In the genomic region with DNA sequence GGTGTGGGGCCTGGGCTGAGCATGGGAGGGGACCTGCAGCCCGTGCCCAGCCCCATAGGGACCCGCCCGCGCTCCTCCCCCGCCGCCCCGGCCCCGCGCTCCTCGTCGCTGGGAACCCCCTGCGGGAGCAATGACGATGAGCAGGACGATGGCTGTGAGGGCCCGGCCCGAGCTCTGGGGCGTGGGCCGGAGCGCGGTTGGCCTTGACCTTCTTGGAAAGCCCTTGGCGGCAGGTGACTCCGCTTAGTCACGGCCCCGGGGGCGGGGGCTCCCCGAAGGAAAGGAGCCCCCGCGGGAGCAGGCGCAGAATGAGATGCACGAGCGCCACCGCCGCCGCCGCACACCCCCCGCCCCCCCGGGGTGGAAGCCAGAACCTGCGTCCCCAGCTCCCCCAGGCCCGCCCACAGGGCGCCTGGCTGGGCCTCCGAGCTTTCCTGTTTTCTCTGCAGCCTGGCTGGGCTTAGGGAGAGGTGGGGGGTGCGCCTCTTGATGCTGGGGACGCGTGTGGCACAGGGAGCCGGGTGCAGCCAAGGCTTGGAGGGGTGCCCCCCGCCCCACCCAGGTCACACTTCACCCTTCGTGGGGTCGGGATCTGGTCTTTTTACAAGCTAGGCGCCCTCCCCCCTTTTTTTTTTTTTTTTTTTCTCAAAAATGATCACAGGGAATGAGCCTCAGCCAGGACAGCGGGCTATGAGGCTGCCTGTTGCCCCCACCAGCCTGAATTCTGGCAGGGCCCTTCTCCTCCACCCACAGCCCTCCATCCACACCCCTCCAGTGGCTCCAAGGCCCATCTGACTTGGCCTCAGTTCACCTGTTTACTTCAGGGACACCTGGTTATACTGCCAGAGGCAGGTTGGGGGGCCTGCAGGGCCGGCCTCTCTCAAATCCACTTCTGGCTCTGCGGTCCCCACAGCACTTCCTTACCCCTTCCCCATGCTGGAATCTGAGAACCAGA, we compare ENCODE assay signal across 1 cellular context.
TF ChIP-seq lines count a peak whose summit lies in the region.

No MANE protein-coding gene starts in this region.

TF ChIP-seq in HepG2, 621 proteins besides CTCF, POLR2A, EP300 and RAD21 (continued from another document and continues in another):
- TF ChIP-seq, protein P1, sequence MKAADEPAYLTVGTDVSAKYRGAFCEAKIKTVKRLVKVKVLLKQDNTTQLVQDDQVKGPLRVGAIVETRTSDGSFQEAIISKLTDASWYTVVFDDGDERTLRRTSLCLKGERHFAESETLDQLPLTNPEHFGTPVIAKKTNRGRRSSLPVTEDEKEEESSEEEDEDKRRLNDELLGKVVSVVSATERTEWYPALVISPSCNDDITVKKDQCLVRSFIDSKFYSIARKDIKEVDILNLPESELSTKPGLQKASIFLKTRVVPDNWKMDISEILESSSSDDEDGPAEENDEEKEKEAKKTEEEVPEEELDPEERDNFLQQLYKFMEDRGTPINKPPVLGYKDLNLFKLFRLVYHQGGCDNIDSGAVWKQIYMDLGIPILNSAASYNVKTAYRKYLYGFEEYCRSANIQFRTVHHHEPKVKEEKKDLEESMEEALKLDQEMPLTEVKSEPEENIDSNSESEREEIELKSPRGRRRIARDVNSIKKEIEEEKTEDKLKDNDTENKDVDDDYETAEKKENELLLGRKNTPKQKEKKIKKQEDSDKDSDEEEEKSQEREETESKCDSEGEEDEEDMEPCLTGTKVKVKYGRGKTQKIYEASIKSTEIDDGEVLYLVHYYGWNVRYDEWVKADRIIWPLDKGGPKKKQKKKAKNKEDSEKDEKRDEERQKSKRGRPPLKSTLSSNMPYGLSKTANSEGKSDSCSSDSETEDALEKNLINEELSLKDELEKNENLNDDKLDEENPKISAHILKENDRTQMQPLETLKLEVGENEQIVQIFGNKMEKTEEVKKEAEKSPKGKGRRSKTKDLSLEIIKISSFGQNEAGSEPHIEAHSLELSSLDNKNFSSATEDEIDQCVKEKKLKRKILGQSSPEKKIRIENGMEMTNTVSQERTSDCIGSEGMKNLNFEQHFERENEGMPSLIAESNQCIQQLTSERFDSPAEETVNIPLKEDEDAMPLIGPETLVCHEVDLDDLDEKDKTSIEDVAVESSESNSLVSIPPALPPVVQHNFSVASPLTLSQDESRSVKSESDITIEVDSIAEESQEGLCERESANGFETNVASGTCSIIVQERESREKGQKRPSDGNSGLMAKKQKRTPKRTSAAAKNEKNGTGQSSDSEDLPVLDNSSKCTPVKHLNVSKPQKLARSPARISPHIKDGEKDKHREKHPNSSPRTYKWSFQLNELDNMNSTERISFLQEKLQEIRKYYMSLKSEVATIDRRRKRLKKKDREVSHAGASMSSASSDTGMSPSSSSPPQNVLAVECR (CRISPR knock-in tag; IDR thresholded peaks at IDR 0.05; ENCODE audit: borderline replicate concordance): peak; percentile 57; the same call in 1 of the 2 replicates
- TF ChIP-seq, protein P2, sequence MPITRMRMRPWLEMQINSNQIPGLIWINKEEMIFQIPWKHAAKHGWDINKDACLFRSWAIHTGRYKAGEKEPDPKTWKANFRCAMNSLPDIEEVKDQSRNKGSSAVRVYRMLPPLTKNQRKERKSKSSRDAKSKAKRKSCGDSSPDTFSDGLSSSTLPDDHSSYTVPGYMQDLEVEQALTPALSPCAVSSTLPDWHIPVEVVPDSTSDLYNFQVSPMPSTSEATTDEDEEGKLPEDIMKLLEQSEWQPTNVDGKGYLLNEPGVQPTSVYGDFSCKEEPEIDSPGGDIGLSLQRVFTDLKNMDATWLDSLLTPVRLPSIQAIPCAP (CRISPR knock-in tag; IDR thresholded peaks at IDR 0.05; ENCODE audit: low read depth): no peak
- TF ChIP-seq ZBTB8A (CRISPR knock-in tag; IDR thresholded peaks at IDR 0.05; ENCODE audit: borderline replicate concordance, low read depth) (no peak), TEAD3 (CRISPR knock-in tag; optimal IDR thresholded peaks at IDR 0.05; ENCODE audit: borderline replicate concordance) (peak; percentile 75), MTA3 (CRISPR knock-in tag; IDR thresholded peaks at IDR 0.05) (no peak), SMAD3 (CRISPR knock-in tag; IDR thresholded peaks at IDR 0.05) (no peak), ZNF17 (CRISPR knock-in tag; IDR thresholded peaks at IDR 0.05) (no peak), MAF1 (CRISPR knock-in tag; IDR thresholded peaks at IDR 0.05; ENCODE audit: borderline replicate concordance) (no peak), ZNF264 (CRISPR knock-in tag; IDR thresholded peaks at IDR 0.05) (no peak), ZSCAN31 (CRISPR knock-in tag; IDR thresholded peaks at IDR 0.05; ENCODE audit: low read depth) (no peak), ZNF496 (CRISPR knock-in tag; IDR thresholded peaks at IDR 0.05; ENCODE audit: insufficient replicate concordance) (no peak), NFE2 (CRISPR knock-in tag; IDR thresholded peaks at IDR 0.05) (no peak), ZNF430 (CRISPR knock-in tag; IDR thresholded peaks at IDR 0.05) (peak; percentile 81), ZNF703 (CRISPR knock-in tag; IDR thresholded peaks at IDR 0.05; ENCODE audit: borderline replicate concordance) (no peak), NPAS2 (CRISPR knock-in tag; IDR thresholded peaks at IDR 0.05; ENCODE audit: borderline replicate concordance) (no peak), ZNF567 (CRISPR knock-in tag; IDR thresholded peaks at IDR 0.05; ENCODE audit: borderline replicate concordance) (no peak), ZNF136 (CRISPR knock-in tag; IDR thresholded peaks at IDR 0.05; ENCODE audit: low read depth) (no peak), NONO (IDR thresholded peaks at IDR 0.05) (no peak), NONO (CRISPR knock-in tag; conservative IDR thresholded peaks at IDR 0.05) (no peak), FOXK2 (IDR thresholded peaks at IDR 0.05) (no peak), ZNF773 (CRISPR knock-in tag; IDR thresholded peaks at IDR 0.05; ENCODE audit: borderline replicate concordance) (no peak), ATF7-NPFF (CRISPR knock-in tag; IDR thresholded peaks at IDR 0.05; ENCODE audit: low read depth) (no peak; the same call in 1 of the 2 replicates), ZIK1 (CRISPR knock-in tag; IDR thresholded peaks at IDR 0.05; ENCODE audit: borderline replicate concordance, low read depth) (no peak)
- TF ChIP-seq, protein P3, sequence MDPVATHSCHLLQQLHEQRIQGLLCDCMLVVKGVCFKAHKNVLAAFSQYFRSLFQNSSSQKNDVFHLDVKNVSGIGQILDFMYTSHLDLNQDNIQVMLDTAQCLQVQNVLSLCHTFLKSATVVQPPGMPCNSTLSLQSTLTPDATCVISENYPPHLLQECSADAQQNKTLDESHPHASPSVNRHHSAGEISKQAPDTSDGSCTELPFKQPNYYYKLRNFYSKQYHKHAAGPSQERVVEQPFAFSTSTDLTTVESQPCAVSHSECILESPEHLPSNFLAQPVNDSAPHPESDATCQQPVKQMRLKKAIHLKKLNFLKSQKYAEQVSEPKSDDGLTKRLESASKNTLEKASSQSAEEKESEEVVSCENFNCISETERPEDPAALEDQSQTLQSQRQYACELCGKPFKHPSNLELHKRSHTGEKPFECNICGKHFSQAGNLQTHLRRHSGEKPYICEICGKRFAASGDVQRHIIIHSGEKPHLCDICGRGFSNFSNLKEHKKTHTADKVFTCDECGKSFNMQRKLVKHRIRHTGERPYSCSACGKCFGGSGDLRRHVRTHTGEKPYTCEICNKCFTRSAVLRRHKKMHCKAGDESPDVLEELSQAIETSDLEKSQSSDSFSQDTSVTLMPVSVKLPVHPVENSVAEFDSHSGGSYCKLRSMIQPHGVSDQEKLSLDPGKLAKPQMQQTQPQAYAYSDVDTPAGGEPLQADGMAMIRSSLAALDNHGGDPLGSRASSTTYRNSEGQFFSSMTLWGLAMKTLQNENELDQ (CRISPR knock-in tag; IDR thresholded peaks at IDR 0.05; ENCODE audit: borderline replicate concordance): no peak
- TF ChIP-seq, protein P4, sequence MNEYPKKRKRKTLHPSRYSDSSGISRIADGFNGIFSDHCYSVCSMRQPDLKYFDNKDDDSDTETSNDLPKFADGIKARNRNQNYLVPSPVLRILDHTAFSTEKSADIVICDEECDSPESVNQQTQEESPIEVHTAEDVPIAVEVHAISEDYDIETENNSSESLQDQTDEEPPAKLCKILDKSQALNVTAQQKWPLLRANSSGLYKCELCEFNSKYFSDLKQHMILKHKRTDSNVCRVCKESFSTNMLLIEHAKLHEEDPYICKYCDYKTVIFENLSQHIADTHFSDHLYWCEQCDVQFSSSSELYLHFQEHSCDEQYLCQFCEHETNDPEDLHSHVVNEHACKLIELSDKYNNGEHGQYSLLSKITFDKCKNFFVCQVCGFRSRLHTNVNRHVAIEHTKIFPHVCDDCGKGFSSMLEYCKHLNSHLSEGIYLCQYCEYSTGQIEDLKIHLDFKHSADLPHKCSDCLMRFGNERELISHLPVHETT (CRISPR knock-in tag; conservative IDR thresholded peaks at IDR 0.05): peak; percentile 81
- TF ChIP-seq, protein P5, sequence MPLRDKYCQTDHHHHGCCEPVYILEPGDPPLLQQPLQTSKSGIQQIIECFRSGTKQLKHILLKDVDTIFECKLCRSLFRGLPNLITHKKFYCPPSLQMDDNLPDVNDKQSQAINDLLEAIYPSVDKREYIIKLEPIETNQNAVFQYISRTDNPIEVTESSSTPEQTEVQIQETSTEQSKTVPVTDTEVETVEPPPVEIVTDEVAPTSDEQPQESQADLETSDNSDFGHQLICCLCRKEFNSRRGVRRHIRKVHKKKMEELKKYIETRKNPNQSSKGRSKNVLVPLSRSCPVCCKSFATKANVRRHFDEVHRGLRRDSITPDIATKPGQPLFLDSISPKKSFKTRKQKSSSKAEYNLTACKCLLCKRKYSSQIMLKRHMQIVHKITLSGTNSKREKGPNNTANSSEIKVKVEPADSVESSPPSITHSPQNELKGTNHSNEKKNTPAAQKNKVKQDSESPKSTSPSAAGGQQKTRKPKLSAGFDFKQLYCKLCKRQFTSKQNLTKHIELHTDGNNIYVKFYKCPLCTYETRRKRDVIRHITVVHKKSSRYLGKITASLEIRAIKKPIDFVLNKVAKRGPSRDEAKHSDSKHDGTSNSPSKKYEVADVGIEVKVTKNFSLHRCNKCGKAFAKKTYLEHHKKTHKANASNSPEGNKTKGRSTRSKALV (CRISPR knock-in tag; IDR thresholded peaks at IDR 0.05): no peak
- TF ChIP-seq, protein P6, sequence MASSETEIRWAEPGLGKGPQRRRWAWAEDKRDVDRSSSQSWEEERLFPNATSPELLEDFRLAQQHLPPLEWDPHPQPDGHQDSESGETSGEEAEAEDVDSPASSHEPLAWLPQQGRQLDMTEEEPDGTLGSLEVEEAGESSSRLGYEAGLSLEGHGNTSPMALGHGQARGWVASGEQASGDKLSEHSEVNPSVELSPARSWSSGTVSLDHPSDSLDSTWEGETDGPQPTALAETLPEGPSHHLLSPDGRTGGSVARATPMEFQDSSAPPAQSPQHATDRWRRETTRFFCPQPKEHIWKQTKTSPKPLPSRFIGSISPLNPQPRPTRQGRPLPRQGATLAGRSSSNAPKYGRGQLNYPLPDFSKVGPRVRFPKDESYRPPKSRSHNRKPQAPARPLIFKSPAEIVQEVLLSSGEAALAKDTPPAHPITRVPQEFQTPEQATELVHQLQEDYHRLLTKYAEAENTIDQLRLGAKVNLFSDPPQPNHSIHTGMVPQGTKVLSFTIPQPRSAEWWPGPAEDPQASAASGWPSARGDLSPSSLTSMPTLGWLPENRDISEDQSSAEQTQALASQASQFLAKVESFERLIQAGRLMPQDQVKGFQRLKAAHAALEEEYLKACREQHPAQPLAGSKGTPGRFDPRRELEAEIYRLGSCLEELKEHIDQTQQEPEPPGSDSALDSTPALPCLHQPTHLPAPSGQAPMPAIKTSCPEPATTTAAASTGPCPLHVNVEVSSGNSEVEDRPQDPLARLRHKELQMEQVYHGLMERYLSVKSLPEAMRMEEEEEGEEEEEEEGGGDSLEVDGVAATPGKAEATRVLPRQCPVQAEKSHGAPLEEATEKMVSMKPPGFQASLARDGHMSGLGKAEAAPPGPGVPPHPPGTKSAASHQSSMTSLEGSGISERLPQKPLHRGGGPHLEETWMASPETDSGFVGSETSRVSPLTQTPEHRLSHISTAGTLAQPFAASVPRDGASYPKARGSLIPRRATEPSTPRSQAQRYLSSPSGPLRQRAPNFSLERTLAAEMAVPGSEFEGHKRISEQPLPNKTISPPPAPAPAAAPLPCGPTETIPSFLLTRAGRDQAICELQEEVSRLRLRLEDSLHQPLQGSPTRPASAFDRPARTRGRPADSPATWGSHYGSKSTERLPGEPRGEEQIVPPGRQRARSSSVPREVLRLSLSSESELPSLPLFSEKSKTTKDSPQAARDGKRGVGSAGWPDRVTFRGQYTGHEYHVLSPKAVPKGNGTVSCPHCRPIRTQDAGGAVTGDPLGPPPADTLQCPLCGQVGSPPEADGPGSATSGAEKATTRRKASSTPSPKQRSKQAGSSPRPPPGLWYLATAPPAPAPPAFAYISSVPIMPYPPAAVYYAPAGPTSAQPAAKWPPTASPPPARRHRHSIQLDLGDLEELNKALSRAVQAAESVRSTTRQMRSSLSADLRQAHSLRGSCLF (CRISPR knock-in tag; IDR thresholded peaks at IDR 0.05; ENCODE audit: borderline replicate concordance): no peak
- TF ChIP-seq, protein P7, sequence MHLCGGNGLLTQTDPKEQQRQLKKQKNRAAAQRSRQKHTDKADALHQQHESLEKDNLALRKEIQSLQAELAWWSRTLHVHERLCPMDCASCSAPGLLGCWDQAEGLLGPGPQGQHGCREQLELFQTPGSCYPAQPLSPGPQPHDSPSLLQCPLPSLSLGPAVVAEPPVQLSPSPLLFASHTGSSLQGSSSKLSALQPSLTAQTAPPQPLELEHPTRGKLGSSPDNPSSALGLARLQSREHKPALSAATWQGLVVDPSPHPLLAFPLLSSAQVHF (CRISPR knock-in tag; IDR thresholded peaks at IDR 0.05): no peak
- TF ChIP-seq, protein P8, sequence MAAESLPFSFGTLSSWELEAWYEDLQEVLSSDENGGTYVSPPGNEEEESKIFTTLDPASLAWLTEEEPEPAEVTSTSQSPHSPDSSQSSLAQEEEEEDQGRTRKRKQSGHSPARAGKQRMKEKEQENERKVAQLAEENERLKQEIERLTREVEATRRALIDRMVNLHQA (CRISPR knock-in tag; IDR thresholded peaks at IDR 0.05): no peak
- TF ChIP-seq, protein P9, sequence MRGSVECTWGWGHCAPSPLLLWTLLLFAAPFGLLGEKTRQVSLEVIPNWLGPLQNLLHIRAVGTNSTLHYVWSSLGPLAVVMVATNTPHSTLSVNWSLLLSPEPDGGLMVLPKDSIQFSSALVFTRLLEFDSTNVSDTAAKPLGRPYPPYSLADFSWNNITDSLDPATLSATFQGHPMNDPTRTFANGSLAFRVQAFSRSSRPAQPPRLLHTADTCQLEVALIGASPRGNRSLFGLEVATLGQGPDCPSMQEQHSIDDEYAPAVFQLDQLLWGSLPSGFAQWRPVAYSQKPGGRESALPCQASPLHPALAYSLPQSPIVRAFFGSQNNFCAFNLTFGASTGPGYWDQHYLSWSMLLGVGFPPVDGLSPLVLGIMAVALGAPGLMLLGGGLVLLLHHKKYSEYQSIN (CRISPR knock-in tag; IDR thresholded peaks at IDR 0.05; ENCODE audit: borderline replicate concordance): no peak
- TF ChIP-seq, protein P10, sequence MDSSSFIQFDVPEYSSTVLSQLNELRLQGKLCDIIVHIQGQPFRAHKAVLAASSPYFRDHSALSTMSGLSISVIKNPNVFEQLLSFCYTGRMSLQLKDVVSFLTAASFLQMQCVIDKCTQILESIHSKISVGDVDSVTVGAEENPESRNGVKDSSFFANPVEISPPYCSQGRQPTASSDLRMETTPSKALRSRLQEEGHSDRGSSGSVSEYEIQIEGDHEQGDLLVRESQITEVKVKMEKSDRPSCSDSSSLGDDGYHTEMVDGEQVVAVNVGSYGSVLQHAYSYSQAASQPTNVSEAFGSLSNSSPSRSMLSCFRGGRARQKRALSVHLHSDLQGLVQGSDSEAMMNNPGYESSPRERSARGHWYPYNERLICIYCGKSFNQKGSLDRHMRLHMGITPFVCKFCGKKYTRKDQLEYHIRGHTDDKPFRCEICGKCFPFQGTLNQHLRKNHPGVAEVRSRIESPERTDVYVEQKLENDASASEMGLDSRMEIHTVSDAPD (CRISPR knock-in tag; IDR thresholded peaks at IDR 0.05): no peak
